In genomic region chr2:218881744-218882462, GRCh38 we compare ENCODE assay signal across 14 cellular contexts. TPM values are rescaled to one million over a fixed set of nuclear protein-coding genes. Genes with fewer than 3 reads are reported as not detected.
A peak's percentile ranks its signal among the peaks of the same experiment; 100 is the strongest.
DNase-seq lines count a peak whose midpoint lies in the region; ATAC-seq and TF ChIP-seq lines count a peak whose summit lies in the region.
"Had no signal": no experiment of that assay in that cellular context is flagged by ENCODE, and none has a peak within 500 bp of the region (broad histone marks: within the 10 kb centered on the region; RNA-seq: fewer than 3 reads in every experiment).

No MANE protein-coding gene starts in this region.

- no peaks in the 10 kb centered on the region for H3K9me3 ChIP-seq in OCI-LY1 (ENCODE audit: low read length)
- H3K9me3 ChIP-seq: testis had no signal

- H3K9ac ChIP-seq in OCI-LY1 (ENCODE audit: low read length) = peak overlapping the region; percentile 70; the same call in 1 of the 2 replicates

- H2AFZ ChIP-seq in OCI-LY1 (ENCODE audit: low read length) = no peak overlapping the region

- peak overlapping the region; percentile 62; the same call in 1 of the 2 replicates for H3K4me2 ChIP-seq in OCI-LY1 (ENCODE audit: low read length)

- no peaks in the 10 kb centered on the region for H3K36me3 Mint-ChIP-seq in activated T-cell treated with anti-CD3 and anti-CD28 coated beads, Interleukin-2, amount 50 U/mL, for 4 hours (ENCODE audit: insufficient read depth)
- H3K36me3 Mint-ChIP-seq in activated T-cell treated with anti-CD3 and anti-CD28 coated beads, Interleukin-2, amount 50 U/mL, for 24 hours (ENCODE audit: low read depth) = no peaks in the 10 kb centered on the region
- H3K36me3 Mint-ChIP-seq in effector memory CD8-positive, alpha-beta T cell (ENCODE audit: insufficient read depth) = peaks cover 13% of the 10 kb centered on the region
- H3K36me3 Mint-ChIP-seq in stimulated activated effector memory CD8-positive, alpha-beta T cell treated with anti-CD3 and anti-CD28 coated beads, Interleukin-12 subunit alpha, Interleukin-12 subunit beta, amount 100 ng/mL, for 72 hours = peaks cover 24% of the 10 kb centered on the region

- intact Hi-C loops in left ventricle myocardium superior (cut with micrococcal nuclease) = no loop called here

- H3K27me3 ChIP-seq in OCI-LY1 (ENCODE audit: insufficient read depth, low read length) = no peaks in the 10 kb centered on the region
- H3K27me3 ChIP-seq: testis had no signal

- no peaks in the 10 kb centered on the region for H3K9me3 Mint-ChIP-seq in activated T-cell treated with anti-CD3 and anti-CD28 coated beads, Interleukin-2, amount 50 U/mL, for 4 hours
- no peaks in the 10 kb centered on the region for H3K9me3 Mint-ChIP-seq in activated T-cell treated with anti-CD3 and anti-CD28 coated beads, Interleukin-2, amount 50 U/mL, for 24 hours
- no peaks in the 10 kb centered on the region for H3K9me3 Mint-ChIP-seq in effector memory CD8-positive, alpha-beta T cell
- no peaks in the 10 kb centered on the region for H3K9me3 Mint-ChIP-seq in stimulated activated effector memory CD8-positive, alpha-beta T cell treated with anti-CD3 and anti-CD28 coated beads, Interleukin-12 subunit alpha, Interleukin-12 subunit beta, amount 100 ng/mL, for 72 hours

- no peaks in the 10 kb centered on the region for H3K79me2 ChIP-seq in OCI-LY1 (ENCODE audit: insufficient read depth, low read length)

- DNase-seq in activated T-cell treated with anti-CD3 and anti-CD28 coated beads, Interleukin-2, amount 50 U/mL, for 4 hours = no peak
- DNase-seq in activated T-cell treated with anti-CD3 and anti-CD28 coated beads, Interleukin-2, amount 50 U/mL, for 24 hours = no peak
- DNase-seq in effector memory CD8-positive, alpha-beta T cell = no peak
- no peak for DNase-seq in stimulated activated effector memory CD8-positive, alpha-beta T cell treated with anti-CD3 and anti-CD28 coated beads, Interleukin-12 subunit alpha, Interleukin-12 subunit beta, amount 100 ng/mL, for 72 hours (ENCODE audit: low spot score in 2 of 2)
- DNase-seq in NCI-H2171 (lab: John Stamatoyannopoulos, UW) (no peak), left ventricle myocardium superior (no peak), NCI-H1105 (lab: John Stamatoyannopoulos, UW) (no peak)
- DNase-seq: activated CD4-positive, CD25-positive, alpha-beta regulatory T cell treated with anti-CD3 and anti-CD28 coated beads, Interleukin-2, amount 50 U/mL, for 72 hours; mesendoderm; NCI-H345; OCI-M1; SW 1271; testis had no signal

- peak overlapping the region; percentile 78 for H3K4me3 Mint-ChIP-seq in activated T-cell treated with anti-CD3 and anti-CD28 coated beads, Interleukin-2, amount 50 U/mL, for 4 hours
- H3K4me3 Mint-ChIP-seq in activated T-cell treated with anti-CD3 and anti-CD28 coated beads, Interleukin-2, amount 50 U/mL, for 24 hours = no peak overlapping the region
- H3K4me3 Mint-ChIP-seq in effector memory CD8-positive, alpha-beta T cell = peak overlapping the region; percentile 5 to 26
- peak overlapping the region; percentile 82 for H3K4me3 Mint-ChIP-seq in stimulated activated effector memory CD8-positive, alpha-beta T cell treated with anti-CD3 and anti-CD28 coated beads, Interleukin-12 subunit alpha, Interleukin-12 subunit beta, amount 100 ng/mL, for 72 hours

- peak overlapping the region; percentile 63 for H3K4me3 ChIP-seq in OCI-LY1 (ENCODE audit: low read depth, low read length, poor library complexity, severe bottlenecking)
- H3K4me3 ChIP-seq: testis had no signal

- H3K27ac Mint-ChIP-seq in activated T-cell treated with anti-CD3 and anti-CD28 coated beads, Interleukin-2, amount 50 U/mL, for 24 hours = no peak overlapping the region
- peak overlapping the region in 1 of 2 donors; percentile 71 for H3K27ac Mint-ChIP-seq in effector memory CD8-positive, alpha-beta T cell
- H3K27ac Mint-ChIP-seq in stimulated activated effector memory CD8-positive, alpha-beta T cell treated with anti-CD3 and anti-CD28 coated beads, Interleukin-12 subunit alpha, Interleukin-12 subunit beta, amount 100 ng/mL, for 72 hours = no peak overlapping the region

- H3K27ac ChIP-seq in OCI-LY1 (ENCODE audit: low read depth, low read length, poor library complexity, severe bottlenecking) = peak overlapping the region; percentile 89
- H3K27ac ChIP-seq: testis had no signal

- H3K4me1 ChIP-seq in OCI-LY1 (ENCODE audit: insufficient read depth, low read length, severe bottlenecking) = peaks cover 95% of the 10 kb centered on the region

- ATAC-seq in activated T-cell treated with anti-CD3 and anti-CD28 coated beads, Interleukin-2, amount 50 U/mL, for 4 hours = no peak
- ATAC-seq in effector memory CD8-positive, alpha-beta T cell (replicated peaks) = no peak
- no peak for ATAC-seq in stimulated activated effector memory CD8-positive, alpha-beta T cell treated with anti-CD3 and anti-CD28 coated beads, Interleukin-12 subunit alpha, Interleukin-12 subunit beta, amount 100 ng/mL, for 72 hours
- ATAC-seq in left ventricle myocardium superior = no peak

- H3K27me3 Mint-ChIP-seq in activated T-cell treated with anti-CD3 and anti-CD28 coated beads, Interleukin-2, amount 50 U/mL, for 4 hours (ENCODE audit: low read depth) = peaks cover 2% of the 10 kb centered on the region
- H3K27me3 Mint-ChIP-seq in activated T-cell treated with anti-CD3 and anti-CD28 coated beads, Interleukin-2, amount 50 U/mL, for 24 hours = peaks cover 35% of the 10 kb centered on the region
- peaks cover 16 to 48% of the 10 kb centered on the region in 2 donors for H3K27me3 Mint-ChIP-seq in effector memory CD8-positive, alpha-beta T cell

- no peaks in the 10 kb centered on the region for H4K20me1 ChIP-seq in OCI-LY1 (ENCODE audit: insufficient read depth, low read length)

- peaks cover 56% of the 10 kb centered on the region for H3K4me1 Mint-ChIP-seq in activated T-cell treated with anti-CD3 and anti-CD28 coated beads, Interleukin-2, amount 50 U/mL, for 4 hours (ENCODE audit: low read depth)
- H3K4me1 Mint-ChIP-seq in activated T-cell treated with anti-CD3 and anti-CD28 coated beads, Interleukin-2, amount 50 U/mL, for 24 hours (ENCODE audit: low read depth) = peaks cover 56% of the 10 kb centered on the region
- peaks cover 14 to 31% of the 10 kb centered on the region in 2 donors for H3K4me1 Mint-ChIP-seq in effector memory CD8-positive, alpha-beta T cell (ENCODE audit: low read depth in 2 of 2)
- peaks cover 64% of the 10 kb centered on the region for H3K4me1 Mint-ChIP-seq in stimulated activated effector memory CD8-positive, alpha-beta T cell treated with anti-CD3 and anti-CD28 coated beads, Interleukin-12 subunit alpha, Interleukin-12 subunit beta, amount 100 ng/mL, for 72 hours

- H3F3A ChIP-seq in OCI-LY1 (ENCODE audit: insufficient read depth, low read length) = no peaks in the 10 kb centered on the region

- no peaks in the 10 kb centered on the region; the same call in 1 of the 2 replicates for H3K36me3 ChIP-seq in OCI-LY1 (ENCODE audit: insufficient read depth, low read length)

- TF ChIP-seq CTCF in OCI-LY1 (IDR thresholded peaks at IDR 0.05; ENCODE audit: low read length) = no peak

- H3K9me2 ChIP-seq in OCI-LY1 (ENCODE audit: low read depth, low read length) = no peaks in the 10 kb centered on the region

RNA-seq across cellular contexts. Expression of gene WNT10A, which starts 1.3 kb away (rescaled TPM):
- 1 to 10 TPM; 1.4 to 2.7 (median 2.3) TPM for total RNA-seq in activated T-cell treated with anti-CD3 and anti-CD28 coated beads, Interleukin-2, amount 50 U/mL, for 4 hours
- not detected for total RNA-seq in left ventricle myocardium superior

RNA-seq across cellular contexts. Expression of gene WNT6, which starts 22.3 kb away (rescaled TPM):
- total RNA-seq in activated T-cell treated with anti-CD3 and anti-CD28 coated beads, Interleukin-2, amount 50 U/mL, for 4 hours = under 1 TPM in 1 of 3 donors, not detected in 2; 0.11 TPM
- total RNA-seq in left ventricle myocardium superior = 2.4 TPM

RNA-seq across cellular contexts. Expression of gene PRKAG3, which starts 50.3 kb away (rescaled TPM):
- not detected for total RNA-seq in activated T-cell treated with anti-CD3 and anti-CD28 coated beads, Interleukin-2, amount 50 U/mL, for 4 hours
- total RNA-seq in left ventricle myocardium superior = 0.12 TPM
